8 cellular contexts compared by ENCODE assay signal in the genomic region with DNA sequence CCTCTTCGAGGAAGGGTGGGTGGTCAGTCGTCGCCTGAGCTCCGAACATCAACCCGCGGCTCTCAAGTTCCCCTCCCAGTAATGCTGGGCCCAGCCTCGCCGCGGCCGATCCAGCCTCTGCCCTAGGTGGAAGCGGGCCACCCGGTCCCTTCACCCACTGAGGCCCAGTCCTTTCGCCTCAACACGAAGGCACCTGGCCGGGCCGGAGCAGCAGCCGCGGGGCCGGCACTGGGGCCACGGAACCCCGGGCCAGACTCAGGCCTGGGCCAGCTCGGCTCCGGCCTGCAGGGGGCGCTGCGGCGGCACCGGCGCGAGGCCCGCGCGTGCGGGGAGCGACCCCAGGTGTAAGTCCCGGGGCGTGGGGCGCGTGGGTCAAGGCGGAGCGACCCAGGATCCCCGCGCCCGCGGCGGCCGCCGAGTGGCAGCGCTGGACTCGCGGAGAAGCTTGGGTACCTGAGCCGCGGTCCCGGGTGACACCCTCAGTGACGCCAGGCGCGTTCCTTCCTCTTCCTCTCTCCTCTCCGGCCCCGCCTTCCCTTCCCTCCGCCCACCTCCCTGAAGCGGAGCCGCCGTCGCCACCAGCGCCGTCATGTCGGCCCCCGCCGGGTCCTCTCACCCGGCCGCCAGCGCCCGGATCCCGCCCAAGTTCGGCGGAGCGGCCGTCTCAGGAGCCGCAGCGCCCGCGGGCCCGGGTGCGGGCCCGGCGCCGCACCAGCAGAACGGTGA. TPM values are rescaled to one million over a fixed set of nuclear protein-coding genes. Genes with fewer than 3 reads are reported as not detected.
DNase-seq lines count a peak whose midpoint lies in the region; ATAC-seq and TF ChIP-seq lines count a peak whose summit lies in the region.

A gene (plus strand): TSS at position 535 of the 726 bp plus-strand sequence. CDS start 55 bp downstream, at position 590.

- peaks cover 61% of the 10 kb centered on the region for H3K4me1 Mint-ChIP-seq in activated CD4-positive, alpha-beta T cell treated with anti-CD3 and anti-CD28 coated beads for 36 hours

- no peaks in the 10 kb centered on the region for H3K27me3 Mint-ChIP-seq in activated CD4-positive, alpha-beta T cell treated with anti-CD3 and anti-CD28 coated beads for 36 hours

- DNase-seq in AG09319 (ENCODE audit: extremely low read depth, low read depth) (peak; percentile 51), NCI-H345 (lab: John Stamatoyannopoulos, UW) (peak; percentile 73), choroid plexus epithelial cell (ENCODE audit: low read depth) (peak; percentile 70), left kidney (ENCODE audit: low read depth, low spot score) (peak; percentile 93)
- DNase-seq in activated CD4-positive, alpha-beta T cell treated with anti-CD3 and anti-CD28 coated beads for 36 hours, result peak; percentile 94
- DNase-seq in stimulated activated CD4-positive, alpha-beta T cell treated with anti-CD3 and anti-CD28 coated beads, Interleukin-2, amount 100 ng/mL, for 4 hours (ENCODE audit: low read depth), result peak; percentile 83

- CTCF ChIA-PET in activated CD4-positive, alpha-beta T cell treated with anti-CD3 and anti-CD28 coated beads for 36 hours (lab: Charles Lee), result interaction anchor here (0.5 to 2.7 kb wide), 31 partner anchors 8 to 1009 kb away, joined by 3 to 9 read pairs (median 4); a partner anchor contains a TSS

- ATAC-seq in GM18909 (IDR thresholded peaks at IDR 0.05; ENCODE audit: poor library complexity, unreplicated experiment), result peak; percentile 92
- ATAC-seq in HG03159 (IDR thresholded peaks at IDR 0.05; ENCODE audit: unreplicated experiment), result peak; percentile 88
- ATAC-seq in activated CD4-positive, alpha-beta T cell treated with anti-CD3 and anti-CD28 coated beads for 36 hours, result peak; percentile 82

- intact Hi-C loops in activated CD4-positive, alpha-beta T cell treated with anti-CD3 and anti-CD28 coated beads for 36 hours (cut with DNase I, micrococcal nuclease), result loop anchor here (1.0 to 10.0 kb wide), 13 partner anchors 39 to 764 kb away; a partner anchor contains a TSS

- H3K4me3 Mint-ChIP-seq in activated CD4-positive, alpha-beta T cell treated with anti-CD3 and anti-CD28 coated beads for 36 hours, result peak within 1 kb of the TSS; percentile 83

- peak within 1 kb of the TSS; percentile 87 for H3K4me3 ChIP-seq in choroid plexus epithelial cell (ENCODE audit: low read depth, low read length)

- POLR2A ChIA-PET in activated CD4-positive, alpha-beta T cell treated with anti-CD3 and anti-CD28 coated beads for 36 hours (lab: Charles Lee), result interaction anchor here (0.7 to 1.0 kb wide), 2 partner anchors 44 to 382 kb away, joined by 3 read pairs; no protein-coding TSS in a partner anchor

- peak; percentile 43 for TF ChIP-seq CTCF in AG09319 (IDR thresholded peaks at IDR 0.05; ENCODE audit: low read depth, low read length)
- peak; percentile 49 for TF ChIP-seq CTCF in choroid plexus epithelial cell (conservative IDR thresholded peaks at IDR 0.05; ENCODE audit: low read depth, low read length)

- H3K27ac Mint-ChIP-seq in activated CD4-positive, alpha-beta T cell treated with anti-CD3 and anti-CD28 coated beads for 36 hours, result peak within 1 kb of the TSS; percentile 93

- H3K36me3 Mint-ChIP-seq in activated CD4-positive, alpha-beta T cell treated with anti-CD3 and anti-CD28 coated beads for 36 hours (ENCODE audit: low read depth), result peaks cover 15% of the 10 kb centered on the region

- no peaks in the 10 kb centered on the region for H3K9me3 Mint-ChIP-seq in activated CD4-positive, alpha-beta T cell treated with anti-CD3 and anti-CD28 coated beads for 36 hours (ENCODE audit: low read depth)

RNA-seq across cellular contexts. Expression of the gene that starts here (rescaled TPM):
- total RNA-seq in activated CD4-positive, alpha-beta T cell treated with anti-CD3 and anti-CD28 coated beads for 36 hours, result 10 to 100 TPM; 24.6 to 35.9 TPM

Comparison
In these comparisons a context has a peak if more than half of its experiments do, and no peak if none do; other contexts are left out.
1. Peak in every context shown above with its lines: DNase-seq, ATAC-seq and H3K4me3 ChIP-seq.